In the genomic region with DNA sequence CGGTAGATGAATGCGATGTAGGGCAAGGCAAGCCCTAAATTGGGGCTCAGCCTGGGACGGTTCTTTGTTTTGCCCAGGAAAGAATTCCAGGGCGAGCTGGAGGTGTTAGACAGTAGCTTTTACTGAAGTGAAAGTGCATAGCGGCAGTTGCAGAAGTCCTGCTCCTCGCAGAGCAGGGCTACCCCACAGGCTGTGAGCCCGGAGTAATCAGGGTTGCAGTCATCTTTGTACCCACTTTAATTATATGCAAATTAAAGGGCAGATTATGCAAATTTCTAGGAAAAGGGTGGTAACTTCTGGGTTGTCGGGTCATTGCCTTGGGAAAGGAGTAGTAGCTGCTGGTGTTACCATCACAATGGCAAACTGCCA, we compare ENCODE assay signal across 1 cellular context.
TF ChIP-seq lines count a peak whose summit lies in the region.

No MANE protein-coding gene starts in this region.

TF ChIP-seq in GM23338, 12 proteins besides CTCF, POLR2A, EP300 and RAD21:
- TF ChIP-seq, protein P1, sequence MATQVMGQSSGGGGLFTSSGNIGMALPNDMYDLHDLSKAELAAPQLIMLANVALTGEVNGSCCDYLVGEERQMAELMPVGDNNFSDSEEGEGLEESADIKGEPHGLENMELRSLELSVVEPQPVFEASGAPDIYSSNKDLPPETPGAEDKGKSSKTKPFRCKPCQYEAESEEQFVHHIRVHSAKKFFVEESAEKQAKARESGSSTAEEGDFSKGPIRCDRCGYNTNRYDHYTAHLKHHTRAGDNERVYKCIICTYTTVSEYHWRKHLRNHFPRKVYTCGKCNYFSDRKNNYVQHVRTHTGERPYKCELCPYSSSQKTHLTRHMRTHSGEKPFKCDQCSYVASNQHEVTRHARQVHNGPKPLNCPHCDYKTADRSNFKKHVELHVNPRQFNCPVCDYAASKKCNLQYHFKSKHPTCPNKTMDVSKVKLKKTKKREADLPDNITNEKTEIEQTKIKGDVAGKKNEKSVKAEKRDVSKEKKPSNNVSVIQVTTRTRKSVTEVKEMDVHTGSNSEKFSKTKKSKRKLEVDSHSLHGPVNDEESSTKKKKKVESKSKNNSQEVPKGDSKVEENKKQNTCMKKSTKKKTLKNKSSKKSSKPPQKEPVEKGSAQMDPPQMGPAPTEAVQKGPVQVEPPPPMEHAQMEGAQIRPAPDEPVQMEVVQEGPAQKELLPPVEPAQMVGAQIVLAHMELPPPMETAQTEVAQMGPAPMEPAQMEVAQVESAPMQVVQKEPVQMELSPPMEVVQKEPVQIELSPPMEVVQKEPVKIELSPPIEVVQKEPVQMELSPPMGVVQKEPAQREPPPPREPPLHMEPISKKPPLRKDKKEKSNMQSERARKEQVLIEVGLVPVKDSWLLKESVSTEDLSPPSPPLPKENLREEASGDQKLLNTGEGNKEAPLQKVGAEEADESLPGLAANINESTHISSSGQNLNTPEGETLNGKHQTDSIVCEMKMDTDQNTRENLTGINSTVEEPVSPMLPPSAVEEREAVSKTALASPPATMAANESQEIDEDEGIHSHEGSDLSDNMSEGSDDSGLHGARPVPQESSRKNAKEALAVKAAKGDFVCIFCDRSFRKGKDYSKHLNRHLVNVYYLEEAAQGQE (IDR thresholded peaks at IDR 0.05; ENCODE audit: unreplicated experiment): no peak
- TF ChIP-seq EZH2 (IDR thresholded peaks at IDR 0.05; ENCODE audit: low read depth, unreplicated experiment) (no peak), STAT1 (IDR thresholded peaks at IDR 0.05; ENCODE audit: unreplicated experiment) (no peak)
TF ChIP-seq in GM23338: peak in this region for 0.
